In the genomic region with DNA sequence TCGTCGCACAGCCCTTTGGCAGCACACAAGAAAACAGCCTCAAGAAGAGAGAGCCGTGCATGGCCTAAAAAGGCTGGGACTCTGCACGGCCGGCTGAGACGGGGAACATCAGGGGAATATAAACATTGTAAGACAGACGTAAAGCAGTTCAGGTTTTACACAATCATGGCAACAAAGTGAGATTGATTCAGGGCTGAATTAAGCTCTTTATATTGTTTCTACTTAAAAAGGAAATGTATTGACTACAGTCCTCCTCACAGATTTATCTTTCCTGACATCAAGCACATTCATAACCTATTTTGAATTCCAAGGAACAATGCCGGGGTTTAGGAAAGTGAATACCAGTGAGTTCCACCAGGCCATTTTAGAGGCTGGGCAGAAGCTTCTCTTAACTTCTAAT, we compare ENCODE assay signal across 1 cellular context.
TF ChIP-seq lines count a peak whose summit lies in the region.

No MANE protein-coding gene starts in this region.

TF ChIP-seq in endothelial cell of umbilical vein, 7 proteins besides CTCF, POLR2A, EP300 and RAD21:
- TF ChIP-seq MYC (IDR thresholded peaks at IDR 0.05; ENCODE audit: low read depth, low read length) (no peak), JUN (IDR thresholded peaks at IDR 0.05; ENCODE audit: borderline replicate concordance, insufficient read depth, insufficient read length, low read depth) (no peak), POLR2AphosphoS5 (IDR thresholded peaks at IDR 0.05; ENCODE audit: insufficient read depth, low read depth, low read length) (no peak), FOS (IDR thresholded peaks at IDR 0.05; ENCODE audit: borderline replicate concordance, insufficient read depth, low read length) (no peak), GATA2 (IDR thresholded peaks at IDR 0.05; ENCODE audit: insufficient read depth, insufficient read length, low read depth, low read length) (peak; percentile 42)
